Comparison of ENCODE assay signal across 1 cellular context in genomic region chr4:2415881-2416563, GRCh38.
TF ChIP-seq lines count a peak whose summit lies in the region.

No MANE protein-coding gene starts in this region.

TF ChIP-seq in endothelial cell of umbilical vein, 7 proteins besides CTCF, POLR2A, EP300 and RAD21:
- no peak for TF ChIP-seq FOS (IDR thresholded peaks at IDR 0.05; ENCODE audit: borderline replicate concordance, insufficient read depth, low read length)
- no peak for TF ChIP-seq POLR2AphosphoS5 (IDR thresholded peaks at IDR 0.05; ENCODE audit: insufficient read depth, low read depth, low read length)
- TF ChIP-seq MAX (IDR thresholded peaks at IDR 0.05; ENCODE audit: insufficient read depth, insufficient read length): no peak
- no peak for TF ChIP-seq GATA2 (IDR thresholded peaks at IDR 0.05; ENCODE audit: insufficient read depth, insufficient read length, low read depth, low read length)
- no peak for TF ChIP-seq JUN (IDR thresholded peaks at IDR 0.05; ENCODE audit: borderline replicate concordance, insufficient read depth, insufficient read length, low read depth)
- TF ChIP-seq MYC (IDR thresholded peaks at IDR 0.05; ENCODE audit: low read depth, low read length): no peak
- no peak for TF ChIP-seq EZH2 (IDR thresholded peaks at IDR 0.05; ENCODE audit: borderline replicate concordance, low read depth, low read length, severe bottlenecking)
